Comparison of ENCODE assay signal across 8 cellular contexts in genomic region chr19:18167975-18168645, GRCh38. TPM values are rescaled to one million over a fixed set of nuclear protein-coding genes. Genes with fewer than 3 reads are reported as not detected.
DNase-seq lines count a peak whose midpoint lies in the region; ATAC-seq and TF ChIP-seq lines count a peak whose summit lies in the region.

No MANE protein-coding gene starts in this region.

- H3K27me3 ChIP-seq in MG63: no peaks in the 10 kb centered on the region
- H3K27me3 ChIP-seq in neutrophil: no peaks in the 10 kb centered on the region

- peaks cover 24% of the 10 kb centered on the region for H3K36me3 Mint-ChIP-seq in activated CD8-positive, alpha-beta T cell treated with anti-CD3 and anti-CD28 coated beads for 36 hours (ENCODE audit: low read depth)

- peak; percentile 99 for ATAC-seq in activated CD8-positive, alpha-beta T cell treated with anti-CD3 and anti-CD28 coated beads for 36 hours

- peak; percentile 5 for DNase-seq in NCI-H345 (lab: John Stamatoyannopoulos, UW)
- DNase-seq in NCI-H345 treated with DMSO at 0.1 percent for 48 hours (lab: John Stamatoyannopoulos, UW; ENCODE audit: unreplicated experiment): no peak
- DNase-seq in MG63: peak; percentile 33
- DNase-seq in activated CD8-positive, alpha-beta T cell treated with anti-CD3 and anti-CD28 coated beads for 36 hours: peak; percentile 76
- peak; percentile 95 for DNase-seq in epidermal melanocyte (ENCODE audit: insufficient read length, low spot score)
- DNase-seq in dedifferentiated amniotic fluid mesenchymal stem cell (ENCODE audit: extremely low spot score): no peak
- no peak for DNase-seq in NCI-H1930 (lab: John Stamatoyannopoulos, UW)

- H3K9me3 Mint-ChIP-seq in activated CD8-positive, alpha-beta T cell treated with anti-CD3 and anti-CD28 coated beads for 36 hours: no peaks in the 10 kb centered on the region

- TF ChIP-seq CTCF in activated CD8-positive, alpha-beta T cell treated with anti-CD3 and anti-CD28 coated beads for 36 hours (IDR thresholded peaks at IDR 0.05): peak; percentile 88
- peak; percentile 85 for TF ChIP-seq CTCF in neutrophil (IDR thresholded peaks at IDR 0.05)

- POLR2A ChIA-PET in activated CD8-positive, alpha-beta T cell treated with anti-CD3 and anti-CD28 coated beads for 36 hours (lab: Charles Lee): interaction anchor here (1.2 to 1.3 kb wide), 2 partner anchors 9 kb away, joined by 3 to 7 read pairs; no protein-coding TSS in a partner anchor

- CTCF ChIA-PET in activated CD8-positive, alpha-beta T cell treated with anti-CD3 and anti-CD28 coated beads for 36 hours (lab: Charles Lee): interaction anchor here (0.5 to 3.1 kb wide), 18 partner anchors 9 to 160 kb away, joined by 3 to 16 read pairs (median 3); partner anchors contain the start of gene MPV17L2

- no peaks in the 10 kb centered on the region for H3K9me3 ChIP-seq in MG63
- H3K9me3 ChIP-seq in neutrophil: no peaks in the 10 kb centered on the region

- H3K27me3 Mint-ChIP-seq in activated CD8-positive, alpha-beta T cell treated with anti-CD3 and anti-CD28 coated beads for 36 hours: no peaks in the 10 kb centered on the region

- peaks cover 39 to 53% of the 10 kb centered on the region in 2 experiments for H3K4me1 ChIP-seq in neutrophil (ENCODE audit: control insufficient read depth in 1 of 2, insufficient read depth in 1 of 2, low read depth in 1 of 2, low read length in 1 of 2)

- intact Hi-C loops in activated CD8-positive, alpha-beta T cell treated with anti-CD3 and anti-CD28 coated beads for 36 hours (cut with micrococcal nuclease): loop anchor here (5.0 kb wide), 1 partner anchor 56 kb away; no protein-coding TSS in a partner anchor

- no peak overlapping the region for H3K4me3 Mint-ChIP-seq in activated CD8-positive, alpha-beta T cell treated with anti-CD3 and anti-CD28 coated beads for 36 hours

- H3K4me3 ChIP-seq in MG63 (no peak overlapping the region), neutrophil (ENCODE audit: low read depth in 1 of 2, low read length in 1 of 2) (no peak overlapping the region)

- no peak overlapping the region for H3K27ac Mint-ChIP-seq in activated CD8-positive, alpha-beta T cell treated with anti-CD3 and anti-CD28 coated beads for 36 hours

- H3K4me1 Mint-ChIP-seq in activated CD8-positive, alpha-beta T cell treated with anti-CD3 and anti-CD28 coated beads for 36 hours (ENCODE audit: low read depth): peaks cover 4% of the 10 kb centered on the region

- peak overlapping the region; percentile 98 for H3K27ac ChIP-seq in neutrophil

- H3K36me3 ChIP-seq in MG63 (peaks cover 48% of the 10 kb centered on the region), neutrophil (no peaks in the 10 kb centered on the region)

RNA-seq across cellular contexts. Expression of gene IFI30, which starts 5.5 kb away (rescaled TPM):
- total RNA-seq in MG63 (2014; rRNA removed; shearing (Covaris generic); ENCODE audit: low replicate concordance): 1.0 TPM in 1 of 2 replicates, not detected in the other
- total RNA-seq in activated CD8-positive, alpha-beta T cell treated with anti-CD3 and anti-CD28 coated beads for 36 hours: 10 to 100 TPM; 21.9 to 22.9 TPM

RNA-seq across cellular contexts. Expression of gene PIK3R2, which starts 15.1 kb away (rescaled TPM):
- 4.2 and 13.2 TPM in 2 replicates for total RNA-seq in MG63 (2014; rRNA removed; shearing (Covaris generic); ENCODE audit: low replicate concordance)
- 10 to 100 TPM; 15.0 to 15.8 TPM for total RNA-seq in activated CD8-positive, alpha-beta T cell treated with anti-CD3 and anti-CD28 coated beads for 36 hours

RNA-seq across cellular contexts. Expression of gene MPV17L2, which starts 24.9 kb away (rescaled TPM):
- total RNA-seq in MG63 (2014; rRNA removed; shearing (Covaris generic); ENCODE audit: low replicate concordance): 8.2 and 29.5 TPM in 2 replicates
- total RNA-seq in activated CD8-positive, alpha-beta T cell treated with anti-CD3 and anti-CD28 coated beads for 36 hours: 1 to 10 TPM; 8.5 to 9.6 TPM

RNA-seq across cellular contexts. Expression of gene RAB3A, which starts 35.7 kb away (rescaled TPM):
- 0.99 TPM in 1 of 2 replicates, not detected in the other for total RNA-seq in MG63 (2014; rRNA removed; shearing (Covaris generic); ENCODE audit: low replicate concordance)
- 10 to 100 TPM in 1 of 2 experiments, 1 to 10 TPM in 1; 8.9 to 11.3 TPM for total RNA-seq in activated CD8-positive, alpha-beta T cell treated with anti-CD3 and anti-CD28 coated beads for 36 hours

RNA-seq across cellular contexts. Expression of gene PDE4C, which starts 58.1 kb away (rescaled TPM):
- not detected in 2 replicates for total RNA-seq in MG63 (2014; rRNA removed; shearing (Covaris generic); ENCODE audit: low replicate concordance)
- under 1 TPM in 1 of 2 experiments, not detected in 1; 0.38 TPM for total RNA-seq in activated CD8-positive, alpha-beta T cell treated with anti-CD3 and anti-CD28 coated beads for 36 hours

Comparison
In these comparisons a context has a peak if more than half of its experiments do, and no peak if none do; other contexts are left out.
1. DNase-seq: peak in NCI-H345 (single experiment), MG63 (single experiment), activated CD8-positive, alpha-beta T cell treated with anti-CD3 and anti-CD28 coated beads for 36 hours (single experiment) and epidermal melanocyte (single experiment); none in NCI-H345 treated with DMSO at 0.1 percent for 48 hours (single experiment), dedifferentiated amniotic fluid mesenchymal stem cell (single experiment) and NCI-H1930 (0 of 2).
2. RNA of gene IFI30, which starts 5.5 kb away (total RNA-seq): 21.9 to 22.9 TPM in activated CD8-positive, alpha-beta T cell treated with anti-CD3 and anti-CD28 coated beads for 36 hours; 1.0 TPM in MG63; every median in the first group is over 10 times any median in the second.